Comparison of ENCODE assay signal across 2 cellular contexts in the genomic region with DNA sequence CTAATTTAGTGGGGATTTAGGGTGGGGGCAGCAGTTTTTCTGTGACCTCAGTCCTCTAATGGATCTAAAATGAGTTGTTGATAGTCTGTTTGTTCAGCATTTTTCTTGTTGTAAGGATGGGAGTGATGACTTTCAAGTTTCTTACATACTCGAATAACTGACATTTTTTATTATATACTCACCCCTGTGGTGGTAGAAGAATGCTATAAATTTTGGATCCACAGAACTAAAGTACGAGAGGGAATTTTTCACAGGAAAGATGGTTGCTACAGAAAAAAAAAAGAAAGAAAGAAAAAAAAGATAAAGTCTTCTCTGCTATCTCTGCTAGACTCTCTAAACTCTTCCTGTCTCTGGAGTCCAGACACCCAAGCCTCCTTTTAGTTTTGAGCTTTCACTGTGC. TPM values are rescaled to one million over a fixed set of nuclear protein-coding genes. Genes with fewer than 3 reads are reported as not detected.
"Had no signal": no experiment of that assay in that cellular context is flagged by ENCODE, and none has a peak within 500 bp of the region (broad histone marks: within the 10 kb centered on the region; RNA-seq: fewer than 3 reads in every experiment).

No MANE protein-coding gene starts in this region.

RNA-seq across cellular contexts. Expression of gene NUTM2E, which starts 20.7 kb away (rescaled TPM):
- total RNA-seq: activated T-helper 1 cell treated with anti-CD3 and anti-CD28 coated beads, Interleukin-12 subunit alpha, Interleukin-12 subunit beta, Interleukin-2, Interleukin-4 antibody, amounts not matched to agents 30 ng/mL and 10 ng/mL and 1 ng/mL, durations not matched to agents 14 hours and 24 hours and 36 hours; RPMI7951 had no signal
